16 cellular contexts compared by ENCODE assay signal in genomic region chr11:134858783-134859480, GRCh38.
A peak's percentile ranks its signal among the peaks of the same experiment; 100 is the strongest.
DNase-seq lines count a peak whose midpoint lies in the region; ATAC-seq and TF ChIP-seq lines count a peak whose summit lies in the region.
"Had no signal": no experiment of that assay in that cellular context is flagged by ENCODE, and none has a peak within 500 bp of the region (broad histone marks: within the 10 kb centered on the region; RNA-seq: fewer than 3 reads in every experiment).

No MANE protein-coding gene starts in this region.

- no peaks in the 10 kb centered on the region for H3K36me3 Mint-ChIP-seq in stimulated activated memory B cell treated with anti-CD40 and anti-IgM and Interleukin-4, amounts not matched to agents 10 μg/mL and 1 μg/mL and 100 μg/mL, for 72 hours
- H3K36me3 Mint-ChIP-seq: CD8-positive, alpha-beta T cell had no signal

- no peak overlapping the region for H3K4me3 Mint-ChIP-seq in stimulated activated memory B cell treated with anti-CD40 and anti-IgM and Interleukin-4, amounts not matched to agents 10 μg/mL and 1 μg/mL and 100 μg/mL, for 72 hours
- H3K4me3 Mint-ChIP-seq: CD8-positive, alpha-beta T cell had no signal

- no peaks in the 10 kb centered on the region for H3K9me2 ChIP-seq in Karpas-422 (replicated peaks; ENCODE audit: insufficient read depth, low read length)

- no peak overlapping the region for H2AFZ ChIP-seq in Karpas-422 (ENCODE audit: low read length)
- H2AFZ ChIP-seq: GM23248 had no signal

- H3K4me2 ChIP-seq in BLaER1, result peak overlapping the region; percentile 11; the same call in 1 of the 2 replicates
- H3K4me2 ChIP-seq in Karpas-422 (ENCODE audit: low read depth, low read length, poor library complexity, severe bottlenecking), result no peak overlapping the region

- DNase-seq in Karpas-422, result peak; percentile 25
- DNase-seq in mesenteric fat pad (ENCODE audit: low spot score), result peak; percentile 74
- DNase-seq in dorsolateral prefrontal cortex, result no peak
- DNase-seq in NCI-H446 treated with DMSO at 0.1 percent for 48 hours (lab: John Stamatoyannopoulos, UW), result no peak
- no peak for DNase-seq in upper lobe of right lung
- no peak for DNase-seq in stimulated activated CD4-positive, alpha-beta T cell treated with anti-CD3 and anti-CD28 coated beads, Interleukin-4, amount 100 ng/mL, for 4 hours
- DNase-seq: 8988T, DMS79 treated with DMSO at 0.1 percent for 48 hours, EL, GM23248 had no signal

- H3K27ac ChIP-seq in BLaER1 (no peak overlapping the region), Karpas-422 (ENCODE audit: low read length) (no peak overlapping the region), dorsolateral prefrontal cortex (no peak overlapping the region), upper lobe of right lung (no peak overlapping the region)
- H3K27ac ChIP-seq: BLaER1 treated with 17β-estradiol and CSF1 and Interleukin-3, amounts not matched to agents 10 nM and 100 nM; GM23248 had no signal

- H3K79me2 ChIP-seq in Karpas-422 (ENCODE audit: low read length), result no peaks in the 10 kb centered on the region

- H3K4me1 ChIP-seq in BLaER1 (peaks cover 37% of the 10 kb centered on the region), Karpas-422 (ENCODE audit: low read length) (no peaks in the 10 kb centered on the region), upper lobe of right lung (no peaks in the 10 kb centered on the region)
- H3K4me1 ChIP-seq: HAP-1 had no signal

- H3K4me3 ChIP-seq in BLaER1, result no peak overlapping the region
- H3K4me3 ChIP-seq in Karpas-422 (ENCODE audit: low read length), result no peak overlapping the region
- no peak overlapping the region for H3K4me3 ChIP-seq in dorsolateral prefrontal cortex
- no peak overlapping the region for H3K4me3 ChIP-seq in upper lobe of right lung
- H3K4me3 ChIP-seq: BLaER1 treated with 17β-estradiol and CSF1 and Interleukin-3, amounts not matched to agents 10 nM and 100 nM; GM12878; GM23248; HAP-1 had no signal

- no peaks in the 10 kb centered on the region for H3K9me3 Mint-ChIP-seq in stimulated activated memory B cell treated with anti-CD40 and anti-IgM and Interleukin-4, amounts not matched to agents 10 μg/mL and 1 μg/mL and 100 μg/mL, for 72 hours
- H3K9me3 Mint-ChIP-seq: CD8-positive, alpha-beta T cell had no signal

- intact Hi-C loops in dorsolateral prefrontal cortex (cut with DNase I) (no loop called here), upper lobe of right lung (cut with DNase I) (no loop called here)

- TF ChIP-seq CTCF in dorsolateral prefrontal cortex (IDR thresholded peaks at IDR 0.05 in 54 of 56, conservative IDR thresholded peaks at IDR 0.05 in 2 of 56; ENCODE audit: low read depth in 1 of 56, partially characterized antibody in 56 of 56) (no peak), upper lobe of right lung (IDR thresholded peaks at IDR 0.05) (no peak)

- no peak overlapping the region for H3K27ac Mint-ChIP-seq in stimulated activated memory B cell treated with anti-CD40 and anti-IgM and Interleukin-4, amounts not matched to agents 10 μg/mL and 1 μg/mL and 100 μg/mL, for 72 hours
- H3K27ac Mint-ChIP-seq: CD8-positive, alpha-beta T cell had no signal

- H3K4me1 Mint-ChIP-seq in stimulated activated memory B cell treated with anti-CD40 and anti-IgM and Interleukin-4, amounts not matched to agents 10 μg/mL and 1 μg/mL and 100 μg/mL, for 72 hours, result no peaks in the 10 kb centered on the region

- H3K36me3 ChIP-seq in BLaER1 (no peaks in the 10 kb centered on the region), Karpas-422 (ENCODE audit: insufficient read depth, low read length) (no peaks in the 10 kb centered on the region), upper lobe of right lung (no peaks in the 10 kb centered on the region)
- H3K36me3 ChIP-seq: BLaER1 treated with 17β-estradiol and CSF1 and Interleukin-3, amounts not matched to agents 10 nM and 100 nM; HAP-1 had no signal

- peak; percentile 21 for ATAC-seq in stimulated activated memory B cell treated with anti-CD40 and anti-IgM and Interleukin-4, amounts not matched to agents 10 μg/mL and 1 μg/mL and 100 μg/mL, for 72 hours
- no peak for ATAC-seq in upper lobe of right lung
- ATAC-seq: CD8-positive, alpha-beta T cell; GM12878 had no signal

- no peaks in the 10 kb centered on the region for H3K9me3 ChIP-seq in BLaER1
- no peaks in the 10 kb centered on the region for H3K9me3 ChIP-seq in Karpas-422 (ENCODE audit: low read length)
- no peaks in the 10 kb centered on the region for H3K9me3 ChIP-seq in upper lobe of right lung
- H3K9me3 ChIP-seq: BLaER1 treated with 17β-estradiol and CSF1 and Interleukin-3, amounts not matched to agents 10 nM and 100 nM; HAP-1 had no signal

- H4K20me1 ChIP-seq in BLaER1 (no peaks in the 10 kb centered on the region), Karpas-422 (ENCODE audit: insufficient read depth, low read depth, low read length) (no peaks in the 10 kb centered on the region)
- H4K20me1 ChIP-seq: BLaER1 treated with 17β-estradiol and CSF1 and Interleukin-3, amounts not matched to agents 10 nM and 100 nM had no signal

- H3K27me3 Mint-ChIP-seq in stimulated activated memory B cell treated with anti-CD40 and anti-IgM and Interleukin-4, amounts not matched to agents 10 μg/mL and 1 μg/mL and 100 μg/mL, for 72 hours, result peaks cover 30% of the 10 kb centered on the region

- H3K9ac ChIP-seq in BLaER1, result no peak overlapping the region
- no peak overlapping the region for H3K9ac ChIP-seq in Karpas-422 (ENCODE audit: low read length)
- H3K9ac ChIP-seq: BLaER1 treated with 17β-estradiol and CSF1 and Interleukin-3, amounts not matched to agents 10 nM and 100 nM; GM23248 had no signal

- H3K27me3 ChIP-seq in BLaER1, result no peaks in the 10 kb centered on the region
- H3K27me3 ChIP-seq in Karpas-422 (ENCODE audit: low read length), result no peaks in the 10 kb centered on the region
- peaks cover 0 to 5% (median 0%) of the 10 kb centered on the region in 45 donors for H3K27me3 ChIP-seq in dorsolateral prefrontal cortex
- no peaks in the 10 kb centered on the region for H3K27me3 ChIP-seq in upper lobe of right lung
- H3K27me3 ChIP-seq: BLaER1 treated with 17β-estradiol and CSF1 and Interleukin-3, amounts not matched to agents 10 nM and 100 nM had no signal

Comparison
In these comparisons a context has a peak if more than half of its experiments do, and no peak if none do; other contexts are left out.
1. DNase-seq: peak in Karpas-422 (single experiment) and mesenteric fat pad (single experiment); none in dorsolateral prefrontal cortex (0 of 10), NCI-H446 treated with DMSO at 0.1 percent for 48 hours (single experiment), upper lobe of right lung (single experiment) and stimulated activated CD4-positive, alpha-beta T cell treated with anti-CD3 and anti-CD28 coated beads, Interleukin-4, amount 100 ng/mL, for 4 hours (0 of 2).